15 cellular contexts compared by ENCODE assay signal in the genomic region with DNA sequence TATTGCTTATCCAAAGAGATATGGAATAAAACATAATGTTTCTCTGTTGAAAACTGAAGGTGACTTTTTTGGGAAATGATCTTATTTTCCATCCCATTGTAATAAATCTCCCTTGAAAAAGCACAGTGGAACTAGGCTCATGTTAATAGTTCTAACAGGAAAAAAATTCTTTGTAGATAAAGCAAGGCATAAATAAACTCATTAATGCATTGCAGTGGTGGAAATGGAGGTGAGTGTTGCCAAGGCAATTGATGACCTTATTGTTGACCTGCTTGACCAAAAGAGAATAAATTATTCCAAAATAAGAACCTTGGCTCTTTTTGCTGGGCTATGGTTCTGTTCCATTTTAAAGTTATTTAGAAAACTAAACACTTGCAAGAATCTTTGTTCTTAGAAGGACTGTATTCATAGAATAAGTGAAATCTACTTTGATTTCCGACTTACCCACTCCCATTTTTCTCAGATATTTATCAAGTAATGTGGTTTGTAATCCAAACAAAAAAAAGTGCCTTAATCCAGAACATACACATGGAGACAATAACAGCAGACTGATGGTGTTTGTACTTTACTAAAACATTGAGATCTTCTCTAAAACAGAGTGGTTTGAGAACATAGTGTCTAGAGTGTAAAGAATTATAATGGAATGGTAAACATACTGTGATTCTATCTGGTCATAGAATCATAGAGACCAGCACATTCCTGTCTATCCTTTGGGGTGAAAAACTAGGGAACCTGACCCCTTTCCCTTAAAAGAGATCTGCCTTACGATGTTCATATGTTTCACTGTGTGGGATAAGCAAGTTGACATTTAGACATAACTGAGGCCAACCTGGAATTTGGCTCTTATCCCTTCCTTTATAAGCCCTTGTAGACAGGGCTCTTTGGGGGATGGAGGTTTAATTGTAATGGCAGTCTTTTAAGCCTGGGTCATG. TPM values are rescaled to one million over a fixed set of nuclear protein-coding genes. Genes with fewer than 3 reads are reported as not detected.
DNase-seq lines count a peak whose midpoint lies in the region; ATAC-seq and TF ChIP-seq lines count a peak whose summit lies in the region.
"Had no signal": no experiment of that assay in that cellular context is flagged by ENCODE, and none has a peak within 500 bp of the region (broad histone marks: within the 10 kb centered on the region; RNA-seq: fewer than 3 reads in every experiment).

No MANE protein-coding gene starts in this region.

- H3K36me3 ChIP-seq in breast epithelium (no peaks in the 10 kb centered on the region), left lung (peaks cover 0 to 19% of the 10 kb centered on the region in 2 donors), tibial artery (peaks cover 0 to 16% (median under 1%) of the 10 kb centered on the region in 3 donors)

- H3K36me3 Mint-ChIP-seq in HFFc6 (ENCODE audit: low read depth), result peaks cover 19% of the 10 kb centered on the region

- H3K27ac ChIP-seq in breast epithelium (peak overlapping the region; percentile 6 to 65), left lung (peak overlapping the region; percentile 63 to 69), tibial artery (peak overlapping the region; percentile 32 to 44)

- TF ChIP-seq CTCF in HFFc6 (IDR thresholded peaks at IDR 0.05), result no peak
- TF ChIP-seq CTCF in breast epithelium (IDR thresholded peaks at IDR 0.05), result no peak
- no peak for TF ChIP-seq CTCF in left lung (IDR thresholded peaks at IDR 0.05)
- TF ChIP-seq CTCF in tibial artery (IDR thresholded peaks at IDR 0.05), result no peak

- H3K4me3 ChIP-seq in breast epithelium (no peak overlapping the region), left lung (no peak overlapping the region), tibial artery (no peak overlapping the region)

- intact Hi-C loops in breast epithelium (cut with DNase I; ENCODE audit: low total_unique reads), result no loop called here
- intact Hi-C loops in left lung (cut with DNase I), result no loop called here
- intact Hi-C loops in tibial artery (cut with DNase I; ENCODE audit: low total_unique reads), result no loop called here

- no peaks in the 10 kb centered on the region for H3K27me3 Mint-ChIP-seq in HFFc6 (ENCODE audit: insufficient read depth)
- H3K27me3 Mint-ChIP-seq: activated CD4-positive, alpha-beta memory T cell treated with anti-CD3 and anti-CD28 coated beads for 36 hours; stimulated activated naive CD8-positive, alpha-beta T cell treated with anti-CD3 and anti-CD28 coated beads, Interleukin-15, amount 100 ng/mL, for 72 hours had no signal

- H3K4me3 Mint-ChIP-seq in HFFc6, result peak overlapping the region; percentile 80
- H3K4me3 Mint-ChIP-seq: activated CD4-positive, alpha-beta memory T cell treated with anti-CD3 and anti-CD28 coated beads for 36 hours; stimulated activated naive CD8-positive, alpha-beta T cell treated with anti-CD3 and anti-CD28 coated beads, Interleukin-15, amount 100 ng/mL, for 72 hours had no signal

- H3K9me3 Mint-ChIP-seq in HFFc6, result peaks cover 5% of the 10 kb centered on the region

- H3K4me1 ChIP-seq in breast epithelium, result no peaks in the 10 kb centered on the region
- H3K4me1 ChIP-seq in left lung, result peaks cover 18 to 20% of the 10 kb centered on the region in 2 donors
- H3K4me1 ChIP-seq in tibial artery, result peaks cover 0 to 35% (median 13%) of the 10 kb centered on the region in 4 donors

- peaks cover 52% of the 10 kb centered on the region for H3K4me1 Mint-ChIP-seq in HFFc6 (ENCODE audit: low read depth)
- H3K4me1 Mint-ChIP-seq: stimulated activated naive CD8-positive, alpha-beta T cell treated with anti-CD3 and anti-CD28 coated beads, Interleukin-15, amount 100 ng/mL, for 72 hours had no signal

- H3K9me3 ChIP-seq in breast epithelium (no peaks in the 10 kb centered on the region), left lung (peaks cover 0 to 4% of the 10 kb centered on the region in 2 donors), tibial artery (no peaks in the 10 kb centered on the region)
- H3K9me3 ChIP-seq: BE2C had no signal

- DNase-seq in HFFc6 (no peak), breast epithelium (ENCODE audit: low spot score in 2 of 2) (no peak), left lung (no peak), tibial artery (no peak), HCEC 1CT (no peak), DMS153 (lab: John Stamatoyannopoulos, UW) (no peak), NCI-H345 (lab: John Stamatoyannopoulos, UW) (no peak)
- DNase-seq: activated CD4-positive, alpha-beta memory T cell treated with anti-CD3 and anti-CD28 coated beads for 36 hours; activated T-cell treated with anti-CD3 and anti-CD28 coated beads, Interleukin-2, amount 50 U/mL, for 48 hours; BE2C; NCI-H1694; NCI-H526; posterior cingulate gyrus; stimulated activated naive CD8-positive, alpha-beta T cell treated with anti-CD3 and anti-CD28 coated beads, Interleukin-15, amount 100 ng/mL, for 72 hours had no signal

- ATAC-seq in left lung (peak; percentile 21), GM19324 (IDR thresholded peaks at IDR 0.05; ENCODE audit: low FRiP score, unreplicated experiment) (no peak)
- ATAC-seq: stimulated activated naive CD8-positive, alpha-beta T cell treated with anti-CD3 and anti-CD28 coated beads, Interleukin-15, amount 100 ng/mL, for 72 hours had no signal

- H3K27ac Mint-ChIP-seq in HFFc6, result peak overlapping the region; percentile 93
- H3K27ac Mint-ChIP-seq: activated CD4-positive, alpha-beta memory T cell treated with anti-CD3 and anti-CD28 coated beads for 36 hours; stimulated activated naive CD8-positive, alpha-beta T cell treated with anti-CD3 and anti-CD28 coated beads, Interleukin-15, amount 100 ng/mL, for 72 hours had no signal

- no peaks in the 10 kb centered on the region for H3K27me3 ChIP-seq in breast epithelium
- H3K27me3 ChIP-seq in left lung, result no peaks in the 10 kb centered on the region
- H3K27me3 ChIP-seq in tibial artery, result no peaks in the 10 kb centered on the region
- H3K27me3 ChIP-seq: BE2C had no signal

- TF ChIP-seq POLR2A in breast epithelium (IDR thresholded peaks at IDR 0.05), result no peak

RNA-seq across cellular contexts. Expression of a gene that starts 55.4 kb away (rescaled TPM):
- 10 to 100 TPM; 12.8 to 20.7 (median 15.2) TPM for total RNA-seq in HFFc6 (2021; fragmentation: NEBNext Ultra II Directional; extraction: Animal tissue kit (Norgen Biotek cat#: 25700))
- total RNA-seq in breast epithelium (10 to 100 TPM; 17.3 to 48.3 (median 39.7) TPM), left lung (10 to 100 TPM; 17.2 to 22.2 TPM)
